Comparison of ENCODE assay signal across 1 cellular context in the genomic region with DNA sequence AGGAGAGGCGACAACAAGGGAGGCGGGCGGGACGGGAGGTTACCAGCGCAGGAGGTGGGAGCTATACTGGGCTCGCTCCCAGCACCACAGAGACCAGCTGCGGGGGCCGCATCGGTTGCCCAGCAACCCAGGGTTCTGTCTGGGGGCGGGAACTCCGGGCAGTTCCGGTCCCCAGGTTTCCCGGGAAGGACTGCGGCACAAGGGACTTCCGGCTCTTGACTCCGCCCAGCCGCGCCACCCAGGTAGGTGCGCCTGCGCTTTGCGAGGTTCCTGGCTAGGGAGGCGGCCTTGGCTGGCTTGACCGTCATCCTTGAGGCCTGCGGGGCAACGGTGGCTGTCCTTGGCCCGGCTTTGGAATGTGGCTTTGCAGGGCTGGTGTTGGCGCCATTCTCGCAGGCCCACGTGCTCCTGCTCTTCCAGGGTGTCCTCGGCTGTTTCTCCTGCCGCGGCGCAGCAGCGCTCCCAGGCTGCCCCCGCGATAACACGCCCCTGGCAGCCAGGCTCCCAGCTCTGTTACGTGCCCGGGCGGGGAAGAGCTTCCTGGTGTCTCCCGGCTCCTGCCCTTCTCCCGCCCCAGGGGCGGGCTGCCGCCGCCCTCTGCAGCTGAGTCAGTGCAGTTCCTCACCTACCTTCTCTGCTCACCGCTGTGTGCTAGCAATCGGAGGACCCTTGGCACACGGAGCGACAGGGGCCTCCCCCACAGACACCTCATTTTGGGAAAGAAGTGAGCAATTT.
TF ChIP-seq lines count a peak whose summit lies in the region.

A gene with protein sequence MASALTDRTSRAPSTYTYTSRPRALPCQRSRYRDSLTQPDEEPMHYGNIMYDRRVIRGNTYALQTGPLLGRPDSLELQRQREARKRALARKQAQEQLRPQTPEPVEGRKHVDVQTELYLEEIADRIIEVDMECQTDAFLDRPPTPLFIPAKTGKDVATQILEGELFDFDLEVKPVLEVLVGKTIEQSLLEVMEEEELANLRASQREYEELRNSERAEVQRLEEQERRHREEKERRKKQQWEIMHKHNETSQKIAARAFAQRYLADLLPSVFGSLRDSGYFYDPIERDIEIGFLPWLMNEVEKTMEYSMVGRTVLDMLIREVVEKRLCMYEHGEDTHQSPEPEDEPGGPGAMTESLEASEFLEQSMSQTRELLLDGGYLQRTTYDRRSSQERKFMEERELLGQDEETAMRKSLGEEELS (minus strand): TSS at position 534 of the 735 bp plus-strand sequence. CDS start 652 bp downstream, outside the sequence.

TF ChIP-seq in WTC11, 78 proteins besides CTCF, POLR2A, EP300 and RAD21 (continued from another document):
- TF ChIP-seq, protein P1, sequence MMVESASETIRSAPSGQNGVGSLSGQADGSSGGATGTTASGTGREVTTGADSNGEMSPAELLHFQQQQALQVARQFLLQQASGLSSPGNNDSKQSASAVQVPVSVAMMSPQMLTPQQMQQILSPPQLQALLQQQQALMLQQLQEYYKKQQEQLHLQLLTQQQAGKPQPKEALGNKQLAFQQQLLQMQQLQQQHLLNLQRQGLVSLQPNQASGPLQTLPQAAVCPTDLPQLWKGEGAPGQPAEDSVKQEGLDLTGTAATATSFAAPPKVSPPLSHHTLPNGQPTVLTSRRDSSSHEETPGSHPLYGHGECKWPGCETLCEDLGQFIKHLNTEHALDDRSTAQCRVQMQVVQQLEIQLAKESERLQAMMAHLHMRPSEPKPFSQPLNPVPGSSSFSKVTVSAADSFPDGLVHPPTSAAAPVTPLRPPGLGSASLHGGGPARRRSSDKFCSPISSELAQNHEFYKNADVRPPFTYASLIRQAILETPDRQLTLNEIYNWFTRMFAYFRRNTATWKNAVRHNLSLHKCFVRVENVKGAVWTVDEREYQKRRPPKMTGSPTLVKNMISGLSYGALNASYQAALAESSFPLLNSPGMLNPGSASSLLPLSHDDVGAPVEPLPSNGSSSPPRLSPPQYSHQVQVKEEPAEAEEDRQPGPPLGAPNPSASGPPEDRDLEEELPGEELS (CRISPR knock-in tag; IDR thresholded peaks at IDR 0.05): peak; percentile 87
- TF ChIP-seq IRF1 (CRISPR knock-in tag; IDR thresholded peaks at IDR 0.05) (peak; percentile 63; the same call in 1 of the 2 replicates), CREB1 (CRISPR knock-in tag; IDR thresholded peaks at IDR 0.05) (peak; percentile 85), E2F1 (CRISPR knock-in tag; IDR thresholded peaks at IDR 0.05) (peak; percentile 88; the same call in 1 of the 2 replicates), ZNF219 (CRISPR knock-in tag; IDR thresholded peaks at IDR 0.05; ENCODE audit: borderline replicate concordance) (0 out of 2 replicates have a peak, but pooled peaks have one; percentile 37), CREM (CRISPR knock-in tag; IDR thresholded peaks at IDR 0.05) (peak; percentile 85; the same call in 1 of the 2 replicates), FOXK1 (CRISPR knock-in tag; IDR thresholded peaks at IDR 0.05) (peak; percentile 69), ZNF532 (CRISPR knock-in tag; IDR thresholded peaks at IDR 0.05; ENCODE audit: borderline replicate concordance) (peak; percentile 44; the same call in 1 of the 2 replicates), NR2C2 (CRISPR knock-in tag; IDR thresholded peaks at IDR 0.05) (no peak), FOXP1 (CRISPR knock-in tag; IDR thresholded peaks at IDR 0.05; ENCODE audit: borderline replicate concordance) (peak; percentile 91), SP1 (CRISPR knock-in tag; conservative IDR thresholded peaks at IDR 0.05) (peak; percentile 91), NFE2L1 (CRISPR knock-in tag; IDR thresholded peaks at IDR 0.05) (peak; percentile 81; the same call in 1 of the 2 replicates), ZNF281 (CRISPR knock-in tag; IDR thresholded peaks at IDR 0.05) (no peak)
- TF ChIP-seq, protein P2, sequence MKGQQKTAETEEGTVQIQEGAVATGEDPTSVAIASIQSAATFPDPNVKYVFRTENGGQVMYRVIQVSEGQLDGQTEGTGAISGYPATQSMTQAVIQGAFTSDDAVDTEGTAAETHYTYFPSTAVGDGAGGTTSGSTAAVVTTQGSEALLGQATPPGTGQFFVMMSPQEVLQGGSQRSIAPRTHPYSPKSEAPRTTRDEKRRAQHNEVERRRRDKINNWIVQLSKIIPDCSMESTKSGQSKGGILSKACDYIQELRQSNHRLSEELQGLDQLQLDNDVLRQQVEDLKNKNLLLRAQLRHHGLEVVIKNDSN (CRISPR knock-in tag; IDR thresholded peaks at IDR 0.05): peak; percentile 78
- TF ChIP-seq, protein P3, sequence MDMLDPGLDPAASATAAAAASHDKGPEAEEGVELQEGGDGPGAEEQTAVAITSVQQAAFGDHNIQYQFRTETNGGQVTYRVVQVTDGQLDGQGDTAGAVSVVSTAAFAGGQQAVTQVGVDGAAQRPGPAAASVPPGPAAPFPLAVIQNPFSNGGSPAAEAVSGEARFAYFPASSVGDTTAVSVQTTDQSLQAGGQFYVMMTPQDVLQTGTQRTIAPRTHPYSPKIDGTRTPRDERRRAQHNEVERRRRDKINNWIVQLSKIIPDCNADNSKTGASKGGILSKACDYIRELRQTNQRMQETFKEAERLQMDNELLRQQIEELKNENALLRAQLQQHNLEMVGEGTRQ (CRISPR knock-in tag; IDR thresholded peaks at IDR 0.05): 0 out of 2 replicates have a peak, but pooled peaks have one; percentile 53
- TF ChIP-seq, protein P4, sequence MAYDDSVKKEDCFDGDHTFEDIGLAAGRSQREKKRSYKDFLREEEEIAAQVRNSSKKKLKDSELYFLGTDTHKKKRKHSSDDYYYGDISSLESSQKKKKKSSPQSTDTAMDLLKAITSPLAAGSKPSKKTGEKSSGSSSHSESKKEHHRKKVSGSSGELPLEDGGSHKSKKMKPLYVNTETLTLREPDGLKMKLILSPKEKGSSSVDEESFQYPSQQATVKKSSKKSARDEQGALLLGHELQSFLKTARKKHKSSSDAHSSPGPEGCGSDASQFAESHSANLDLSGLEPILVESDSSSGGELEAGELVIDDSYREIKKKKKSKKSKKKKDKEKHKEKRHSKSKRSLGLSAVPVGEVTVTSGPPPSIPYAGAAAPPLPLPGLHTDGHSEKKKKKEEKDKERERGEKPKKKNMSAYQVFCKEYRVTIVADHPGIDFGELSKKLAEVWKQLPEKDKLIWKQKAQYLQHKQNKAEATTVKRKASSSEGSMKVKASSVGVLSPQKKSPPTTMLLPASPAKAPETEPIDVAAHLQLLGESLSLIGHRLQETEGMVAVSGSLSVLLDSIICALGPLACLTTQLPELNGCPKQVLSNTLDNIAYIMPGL (CRISPR knock-in tag; IDR thresholded peaks at IDR 0.05): peak; percentile 92
- TF ChIP-seq, protein P5, sequence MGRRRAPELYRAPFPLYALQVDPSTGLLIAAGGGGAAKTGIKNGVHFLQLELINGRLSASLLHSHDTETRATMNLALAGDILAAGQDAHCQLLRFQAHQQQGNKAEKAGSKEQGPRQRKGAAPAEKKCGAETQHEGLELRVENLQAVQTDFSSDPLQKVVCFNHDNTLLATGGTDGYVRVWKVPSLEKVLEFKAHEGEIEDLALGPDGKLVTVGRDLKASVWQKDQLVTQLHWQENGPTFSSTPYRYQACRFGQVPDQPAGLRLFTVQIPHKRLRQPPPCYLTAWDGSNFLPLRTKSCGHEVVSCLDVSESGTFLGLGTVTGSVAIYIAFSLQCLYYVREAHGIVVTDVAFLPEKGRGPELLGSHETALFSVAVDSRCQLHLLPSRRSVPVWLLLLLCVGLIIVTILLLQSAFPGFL (CRISPR knock-in tag; IDR thresholded peaks at IDR 0.05; ENCODE audit: borderline replicate concordance): peak; percentile 96
